ENCODE assay signal across 24 cellular contexts in the genomic region with DNA sequence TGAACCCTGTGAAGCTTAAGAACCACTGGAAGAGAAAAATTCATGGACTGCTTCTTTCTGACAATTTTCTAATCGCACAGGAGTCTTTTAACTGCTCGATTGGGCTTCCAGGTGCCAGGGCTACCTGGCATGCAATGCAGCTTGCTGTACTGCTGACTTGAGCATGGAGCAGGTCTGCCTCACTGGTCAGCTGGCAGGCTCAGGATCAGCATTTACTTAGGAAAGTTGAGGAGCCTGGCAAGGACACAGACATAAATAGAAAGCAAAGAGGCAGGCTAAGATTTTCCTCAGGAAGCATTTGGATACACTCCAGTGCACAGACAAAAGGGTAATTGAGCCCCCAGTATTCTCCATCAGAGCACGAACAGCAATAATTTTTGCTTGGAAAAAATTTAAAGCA.
"Had no signal": no experiment of that assay in that cellular context is flagged by ENCODE, and none has a peak within 500 bp of the region (broad histone marks: within the 10 kb centered on the region; RNA-seq: fewer than 3 reads in every experiment).

No MANE protein-coding gene starts in this region.

- H3K36me3 ChIP-seq: ascending aorta, brain microvascular endothelial cell, esophagus muscularis mucosa, left lung, pancreas, right atrium auricular region had no signal

- DNase-seq: activated CD4-positive, alpha-beta memory T cell treated with anti-CD3 and anti-CD28 coated beads, Interleukin-2, amount 10 ng/mL, durations not matched to agents 7 days and 5 days; activated CD4-positive, alpha-beta T cell treated with anti-CD3 and anti-CD28 coated beads for 1 hour; activated CD4-positive, alpha-beta T cell treated with anti-CD3 and anti-CD28 coated beads, Interleukin-2, amount 10 ng/mL, durations not matched to agents 7 days and 5 days; activated CD8-positive, alpha-beta memory T cell treated with anti-CD3 and anti-CD28 coated beads, Interleukin-2, amount 50 U/mL, for 48 hours; activated gamma-delta T cell; activated naive CD4-positive, alpha-beta T cell treated with anti-CD3 and anti-CD28 coated beads, Interleukin-2, amount 10 ng/mL, durations not matched to agents 7 days and 5 days; activated naive CD8-positive, alpha-beta T cell treated with anti-CD3 and anti-CD28 coated beads, Interleukin-2, amount 10 ng/mL, durations not matched to agents 7 days and 5 days; activated T-cell treated with anti-CD3 and anti-CD28 coated beads, Interleukin-2, amount 50 U/mL, for 24 hours; brain microvascular endothelial cell; effector CD4-positive, alpha-beta T cell; foreskin keratinocyte; left lung; naive thymus-derived CD4-positive, alpha-beta T cell; pancreas; psoas muscle; stimulated activated CD4-positive, alpha-beta T cell treated with anti-CD3 and anti-CD28 coated beads, Interleukin-1b, Interleukin-23, amount 100 ng/mL, for 48 hours; stimulated activated CD4-positive, alpha-beta T cell treated with anti-CD3 and anti-CD28 coated beads, Interleukin-4, amount 100 ng/mL, for 4 hours; stimulated activated CD8-positive, alpha-beta memory T cell treated with anti-CD3 and anti-CD28 coated beads, Interleukin-4, amount 100 ng/mL, for 48 hours; stimulated activated naive CD8-positive, alpha-beta T cell treated with anti-CD3 and anti-CD28 coated beads, Interleukin-15, amount 100 ng/mL, for 72 hours; T-helper 2 cell had no signal

- H3K27me3 ChIP-seq: ascending aorta, brain microvascular endothelial cell, esophagus muscularis mucosa, left lung, pancreas, right atrium auricular region had no signal

- H3K27ac ChIP-seq: ascending aorta, brain microvascular endothelial cell, foreskin keratinocyte, left lung, pancreas, psoas muscle, right atrium auricular region had no signal

- H3K4me2 ChIP-seq: smooth muscle cell had no signal

- H3K4me3 ChIP-seq: ascending aorta, esophagus muscularis mucosa, left lung, pancreas, psoas muscle, right atrium auricular region, smooth muscle cell had no signal

- H3K9me3 ChIP-seq: pancreas had no signal

- H3K4me1 ChIP-seq: foreskin keratinocyte, left lung, pancreas, right atrium auricular region had no signal
